In the genomic region with DNA sequence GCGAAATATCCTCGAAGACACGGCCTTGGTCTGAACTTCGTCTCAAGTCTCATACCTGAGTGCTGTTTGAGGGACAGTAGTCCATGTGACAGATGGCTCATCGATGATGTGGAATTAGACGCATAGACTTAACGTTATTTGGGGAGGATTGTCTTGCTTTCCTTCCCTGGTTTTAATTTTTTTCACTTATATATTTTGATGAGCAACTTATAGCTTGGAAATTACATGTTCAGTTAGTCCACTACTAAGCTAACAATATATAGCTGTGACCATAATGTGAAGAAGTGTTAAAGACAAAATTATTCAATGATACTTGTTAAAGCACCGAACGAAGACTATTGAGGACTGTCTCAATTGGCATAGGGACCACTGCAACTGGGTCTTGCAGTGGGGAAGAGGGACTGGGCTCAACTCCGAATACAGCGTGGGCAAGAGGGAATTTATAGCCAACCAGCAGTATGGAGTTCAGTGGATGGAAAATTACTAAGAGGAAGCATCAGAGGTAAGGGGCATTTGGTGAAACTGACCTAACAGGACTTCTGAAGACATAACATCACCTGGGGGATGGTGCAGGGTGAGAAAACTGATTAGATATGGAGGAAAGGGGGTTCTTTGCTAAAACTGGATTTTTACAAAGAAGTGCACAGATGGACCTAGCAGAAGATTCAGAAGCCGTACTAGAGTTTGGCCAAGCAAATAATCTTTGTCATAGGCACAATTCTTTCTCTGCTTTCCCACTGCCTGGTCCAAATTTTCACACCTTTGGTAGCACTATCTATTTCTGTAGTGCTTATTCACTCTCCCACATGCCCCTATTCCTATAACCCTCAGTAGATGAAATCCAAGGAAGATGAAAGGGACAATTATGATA, we compare ENCODE assay signal across 8 cellular contexts. TPM values are rescaled to one million over a fixed set of nuclear protein-coding genes. Genes with fewer than 3 reads are reported as not detected.
DNase-seq lines count a peak whose midpoint lies in the region; ATAC-seq and TF ChIP-seq lines count a peak whose summit lies in the region.

No MANE protein-coding gene starts in this region.

- no peaks in the 10 kb centered on the region for H3K36me3 ChIP-seq in esophagus muscularis mucosa

- 56% methylated on average over 12 of the region's 12 CpGs for WGBS in esophagus muscularis mucosa

- H3K27me3 Mint-ChIP-seq in T-helper 1 cell treated with Interleukin-12 subunit alpha and Interleukin-12 subunit beta and Interleukin-4 antibody, amounts not matched to agents 30 μg/mL and 1 μg/mL, for 36 hours (ENCODE audit: low read depth): no peaks in the 10 kb centered on the region
- peaks cover under 1% of the 10 kb centered on the region for H3K27me3 Mint-ChIP-seq in progenitor cell of endocrine pancreas

- H3K9me3 ChIP-seq in esophagus muscularis mucosa: no peaks in the 10 kb centered on the region

- H3K9me3 Mint-ChIP-seq in T-helper 1 cell treated with Interleukin-12 subunit alpha and Interleukin-12 subunit beta and Interleukin-4 antibody, amounts not matched to agents 30 μg/mL and 1 μg/mL, for 36 hours: no peaks in the 10 kb centered on the region
- H3K9me3 Mint-ChIP-seq in progenitor cell of endocrine pancreas (ENCODE audit: low read depth): no peaks in the 10 kb centered on the region

- H3K4me1 Mint-ChIP-seq in T-helper 1 cell treated with Interleukin-12 subunit alpha and Interleukin-12 subunit beta and Interleukin-4 antibody, amounts not matched to agents 30 μg/mL and 1 μg/mL, for 36 hours (ENCODE audit: low read depth): peaks cover 40% of the 10 kb centered on the region
- H3K4me1 Mint-ChIP-seq in progenitor cell of endocrine pancreas (ENCODE audit: low read depth): peaks cover 44% of the 10 kb centered on the region

- peak overlapping the region; percentile 86 to 92 (median 88) for H3K27ac ChIP-seq in esophagus muscularis mucosa (replicated peaks in 1 of 4)

- no peak for ATAC-seq in HG03378 (IDR thresholded peaks at IDR 0.05; ENCODE audit: unreplicated experiment)
- ATAC-seq in GM19397 (IDR thresholded peaks at IDR 0.05; ENCODE audit: unreplicated experiment): no peak

- peak overlapping the region; percentile 82 to 95 (median 92) for H3K4me3 ChIP-seq in esophagus muscularis mucosa

- H3K4me1 ChIP-seq in esophagus muscularis mucosa: peaks cover 18 to 52% (median 44%) of the 10 kb centered on the region in 4 donors

- H3K27me3 ChIP-seq in esophagus muscularis mucosa: no peaks in the 10 kb centered on the region

- H3K27ac Mint-ChIP-seq in T-helper 1 cell treated with Interleukin-12 subunit alpha and Interleukin-12 subunit beta and Interleukin-4 antibody, amounts not matched to agents 30 μg/mL and 1 μg/mL, for 36 hours: peak overlapping the region; percentile 94
- H3K27ac Mint-ChIP-seq in progenitor cell of endocrine pancreas: peak overlapping the region; percentile 8

- TF ChIP-seq CTCF in esophagus muscularis mucosa (IDR thresholded peaks at IDR 0.05) (no peak), progenitor cell of endocrine pancreas (IDR thresholded peaks at IDR 0.05; ENCODE audit: unreplicated experiment) (no peak)

- H3K4me3 Mint-ChIP-seq in T-helper 1 cell treated with Interleukin-12 subunit alpha and Interleukin-12 subunit beta and Interleukin-4 antibody, amounts not matched to agents 30 μg/mL and 1 μg/mL, for 36 hours: peak overlapping the region; percentile 94
- peak overlapping the region; percentile 96 for H3K4me3 Mint-ChIP-seq in progenitor cell of endocrine pancreas (ENCODE audit: low read depth)

- DNase-seq in T-helper 1 cell (no peak), SHP77 (lab: John Stamatoyannopoulos, UW) (peak; percentile 50 to 57), esophagus muscularis mucosa (ENCODE audit: extremely low spot score) (no peak), progenitor cell of endocrine pancreas (ENCODE audit: low spot score, unreplicated experiment) (no peak), hypothalamus (lab: John Stamatoyannopoulos, UW) (no peak)

- TF ChIP-seq EP300 in esophagus muscularis mucosa (IDR thresholded peaks at IDR 0.05): no peak

- peaks cover 9% of the 10 kb centered on the region for H3K36me3 Mint-ChIP-seq in T-helper 1 cell treated with Interleukin-12 subunit alpha and Interleukin-12 subunit beta and Interleukin-4 antibody, amounts not matched to agents 30 μg/mL and 1 μg/mL, for 36 hours (ENCODE audit: low read depth)
- H3K36me3 Mint-ChIP-seq in progenitor cell of endocrine pancreas (ENCODE audit: insufficient read depth): peaks cover 4% of the 10 kb centered on the region

- TF ChIP-seq POLR2A in esophagus muscularis mucosa (IDR thresholded peaks at IDR 0.05; ENCODE audit: low read depth): no peak

- intact Hi-C loops in esophagus muscularis mucosa (cut with DNase I): loop anchor here (5.0 to 10.0 kb wide), 4 partner anchors 78 to 292 kb away; a partner anchor contains a TSS

RNA-seq across cellular contexts. Expression of a gene that starts 0.9 kb away (rescaled TPM):
- 10 to 100 TPM; 31.8 to 50.7 (median 40.5) TPM for total RNA-seq in esophagus muscularis mucosa
- 81.0 and 91.2 TPM in 2 replicates for total RNA-seq in progenitor cell of endocrine pancreas

RNA-seq across cellular contexts. Expression of a gene that starts 7.3 kb away (rescaled TPM):
- total RNA-seq in esophagus muscularis mucosa (10 to 100 TPM; 43.0 to 58.6 (median 51.9) TPM), progenitor cell of endocrine pancreas (74.4 and 89.1 TPM in 2 replicates)

Comparison
In these comparisons a context has a peak if more than half of its experiments do, and no peak if none do; other contexts are left out.
1. DNase-seq: peak in SHP77 (2 of 2); none in T-helper 1 cell (0 of 5), esophagus muscularis mucosa (single experiment), progenitor cell of endocrine pancreas (single experiment) and hypothalamus (0 of 51).